Comparison of ENCODE assay signal across 8 cellular contexts in the genomic region with DNA sequence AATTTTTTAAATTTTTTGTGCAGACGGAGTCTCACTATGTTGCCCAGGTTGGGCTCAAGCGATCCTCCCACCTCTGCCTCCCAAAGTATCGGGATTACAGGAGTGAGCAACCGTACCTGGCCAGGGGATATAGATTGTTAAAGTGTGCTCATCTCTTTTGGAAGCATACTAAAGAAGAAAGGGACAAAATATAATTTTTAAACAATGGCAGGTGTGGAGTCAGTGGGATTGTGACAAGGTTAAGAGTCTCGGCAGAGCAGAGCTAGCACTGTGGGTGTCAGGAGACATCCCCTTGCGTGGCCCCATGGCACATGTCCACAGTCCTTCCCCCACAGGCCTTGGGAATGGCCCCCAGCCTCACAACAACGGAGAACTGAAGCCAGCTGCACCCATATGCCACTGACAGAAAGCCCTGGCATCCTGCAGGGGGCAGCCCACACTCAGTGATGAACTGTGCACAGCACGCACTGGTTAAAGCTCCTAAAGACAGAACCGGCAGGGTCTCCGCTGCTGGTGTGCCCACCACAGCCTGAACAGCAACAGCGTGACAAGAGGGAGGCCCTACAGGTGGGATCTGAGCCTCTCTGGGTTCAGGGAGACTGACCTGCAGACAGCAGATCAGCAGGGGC. TPM values are rescaled to one million over a fixed set of nuclear protein-coding genes. Genes with fewer than 3 reads are reported as not detected.
DNase-seq lines count a peak whose midpoint lies in the region; ATAC-seq and TF ChIP-seq lines count a peak whose summit lies in the region.

No MANE protein-coding gene starts in this region.

- peaks cover 11% of the 10 kb centered on the region for H3K36me3 Mint-ChIP-seq in T-helper 17 cell (ENCODE audit: low read depth)
- peaks cover 64% of the 10 kb centered on the region for H3K36me3 Mint-ChIP-seq in nephron (ENCODE audit: low read depth)

- DNase-seq in T-helper 17 cell (peak in 1 of 3 donors; percentile 8), dermis blood vessel endothelial cell (peak; percentile 60), 8988T (no peak), middle frontal gyrus (ENCODE audit: extremely low spot score, low spot score) (no peak)

- H3K4me3 Mint-ChIP-seq in T-helper 17 cell: no peak overlapping the region
- H3K4me3 Mint-ChIP-seq in nephron: no peak overlapping the region

- peak overlapping the region; percentile 66 for H3K27ac Mint-ChIP-seq in T-helper 17 cell
- no peak overlapping the region for H3K27ac Mint-ChIP-seq in nephron

- TF ChIP-seq CTCF in 22Rv1 (IDR thresholded peaks at IDR 0.05): peak; percentile 53
- peak; percentile 61 for TF ChIP-seq CTCF in GM12874 (IDR thresholded peaks at IDR 0.05; ENCODE audit: insufficient read depth, low read depth, low read length)
- TF ChIP-seq CTCF in nephron (IDR thresholded peaks at IDR 0.05; ENCODE audit: unreplicated experiment in 3 of 3): peak; percentile 47 to 60 (median 50)

- no peaks in the 10 kb centered on the region for H3K9me3 Mint-ChIP-seq in nephron

- H3K4me1 Mint-ChIP-seq in T-helper 17 cell: no peaks in the 10 kb centered on the region
- no peaks in the 10 kb centered on the region for H3K4me1 Mint-ChIP-seq in nephron

- H3K27me3 Mint-ChIP-seq in T-helper 17 cell (no peaks in the 10 kb centered on the region), nephron (ENCODE audit: low read depth) (no peaks in the 10 kb centered on the region)

- no peak overlapping the region for H3K27ac ChIP-seq in 22Rv1

- ATAC-seq in T-helper 17 cell (peak; percentile 37), GM21825 (IDR thresholded peaks at IDR 0.05; ENCODE audit: unreplicated experiment) (no peak)

- H3K9me3 ChIP-seq in T-helper 17 cell (ENCODE audit: control insufficient read depth, low read length, poor library complexity, severe bottlenecking): no peaks in the 10 kb centered on the region

RNA-seq across cellular contexts. Expression of gene SERPIND1, which starts 29.9 kb away (rescaled TPM):
- total RNA-seq in T-helper 17 cell (not detected), dermis blood vessel endothelial cell (not detected in 2 replicates)

RNA-seq across cellular contexts. Expression of gene PI4KA, which starts 54.8 kb away (rescaled TPM):
- total RNA-seq in T-helper 17 cell (100 to 1,000 TPM; 159 to 160 TPM), dermis blood vessel endothelial cell (20.3 and 40.3 TPM in 2 replicates)

RNA-seq across cellular contexts. Expression of gene SNAP29, which starts 55.0 kb away (rescaled TPM):
- total RNA-seq in T-helper 17 cell (10 to 100 TPM; 18.9 to 25.4 TPM), dermis blood vessel endothelial cell (6.0 and 8.5 TPM in 2 replicates)
